18 cellular contexts compared by ENCODE assay signal in genomic region chr1:70057500-70057899, GRCh38.
"Had no signal": no experiment of that assay in that cellular context is flagged by ENCODE, and none has a peak within 500 bp of the region (broad histone marks: within the 10 kb centered on the region; RNA-seq: fewer than 3 reads in every experiment).

No MANE protein-coding gene starts in this region.

- H3K27ac ChIP-seq: epithelial cell of prostate, esophagus muscularis mucosa, hepatocyte, neutrophil, right atrium auricular region, sigmoid colon, tibial artery, upper lobe of right lung, vagina had no signal

- H3K36me3 ChIP-seq: esophagus muscularis mucosa, neutrophil, right atrium auricular region, sigmoid colon, tibial artery, upper lobe of right lung, vagina had no signal

- H3K4me1 Mint-ChIP-seq: naive thymus-derived CD4-positive, alpha-beta T cell; stimulated activated effector memory CD8-positive, alpha-beta T cell treated with anti-CD3 and anti-CD28 coated beads, Interleukin-12 subunit alpha, Interleukin-12 subunit beta, amount 100 ng/mL, for 72 hours had no signal

- H3K27ac Mint-ChIP-seq: naive thymus-derived CD4-positive, alpha-beta T cell; stimulated activated effector memory CD8-positive, alpha-beta T cell treated with anti-CD3 and anti-CD28 coated beads, Interleukin-12 subunit alpha, Interleukin-12 subunit beta, amount 100 ng/mL, for 72 hours had no signal

- ATAC-seq: naive thymus-derived CD4-positive, alpha-beta T cell; stimulated activated effector memory CD8-positive, alpha-beta T cell treated with anti-CD3 and anti-CD28 coated beads, Interleukin-12 subunit alpha, Interleukin-12 subunit beta, amount 100 ng/mL, for 72 hours; stimulated activated naive CD8-positive, alpha-beta T cell treated with anti-CD3 and anti-CD28 coated beads, Interleukin-15, Interleukin-2, amounts not matched to agents 100 U/mL and 50 U/mL, for 24 hours; upper lobe of right lung had no signal

- H3K36me3 Mint-ChIP-seq: naive thymus-derived CD4-positive, alpha-beta T cell; stimulated activated effector memory CD8-positive, alpha-beta T cell treated with anti-CD3 and anti-CD28 coated beads, Interleukin-12 subunit alpha, Interleukin-12 subunit beta, amount 100 ng/mL, for 72 hours had no signal

- H3K9me3 ChIP-seq: esophagus muscularis mucosa, neutrophil, right atrium auricular region, sigmoid colon, tibial artery, upper lobe of right lung, vagina had no signal

- H3K9me3 Mint-ChIP-seq: stimulated activated effector memory CD8-positive, alpha-beta T cell treated with anti-CD3 and anti-CD28 coated beads, Interleukin-12 subunit alpha, Interleukin-12 subunit beta, amount 100 ng/mL, for 72 hours had no signal

- H3K4me3 ChIP-seq: esophagus muscularis mucosa, hepatocyte, right atrium auricular region, sigmoid colon, smooth muscle cell, tibial artery, upper lobe of right lung, vagina had no signal

- H3K4me3 Mint-ChIP-seq: naive thymus-derived CD4-positive, alpha-beta T cell; stimulated activated effector memory CD8-positive, alpha-beta T cell treated with anti-CD3 and anti-CD28 coated beads, Interleukin-12 subunit alpha, Interleukin-12 subunit beta, amount 100 ng/mL, for 72 hours had no signal

- H3K27me3 ChIP-seq: esophagus muscularis mucosa, hepatocyte, neutrophil, right atrium auricular region, sigmoid colon, tibial artery, upper lobe of right lung, vagina had no signal

- H3K4me1 ChIP-seq: esophagus muscularis mucosa, right atrium auricular region, sigmoid colon, tibial artery, upper lobe of right lung, vagina had no signal

- DNase-seq: effector memory CD4-positive, alpha-beta T cell; kidney glomerular epithelial cell; mesendoderm; naive thymus-derived CD4-positive, alpha-beta T cell; sigmoid colon; stimulated activated CD4-positive, alpha-beta T cell treated with anti-CD3 and anti-CD28 coated beads, Interleukin-4, amount 100 ng/mL, for 1 hour; stimulated activated CD8-positive, alpha-beta memory T cell treated with anti-CD3 and anti-CD28 coated beads, Interleukin-4, amount 100 ng/mL, for 48 hours; stimulated activated naive CD8-positive, alpha-beta T cell treated with anti-CD3 and anti-CD28 coated beads, Interleukin-15, Interleukin-2, amounts not matched to agents 100 U/mL and 50 U/mL, for 24 hours; tibial artery; upper lobe of right lung had no signal
